Comparison of ENCODE assay signal across 14 cellular contexts in the genomic region with DNA sequence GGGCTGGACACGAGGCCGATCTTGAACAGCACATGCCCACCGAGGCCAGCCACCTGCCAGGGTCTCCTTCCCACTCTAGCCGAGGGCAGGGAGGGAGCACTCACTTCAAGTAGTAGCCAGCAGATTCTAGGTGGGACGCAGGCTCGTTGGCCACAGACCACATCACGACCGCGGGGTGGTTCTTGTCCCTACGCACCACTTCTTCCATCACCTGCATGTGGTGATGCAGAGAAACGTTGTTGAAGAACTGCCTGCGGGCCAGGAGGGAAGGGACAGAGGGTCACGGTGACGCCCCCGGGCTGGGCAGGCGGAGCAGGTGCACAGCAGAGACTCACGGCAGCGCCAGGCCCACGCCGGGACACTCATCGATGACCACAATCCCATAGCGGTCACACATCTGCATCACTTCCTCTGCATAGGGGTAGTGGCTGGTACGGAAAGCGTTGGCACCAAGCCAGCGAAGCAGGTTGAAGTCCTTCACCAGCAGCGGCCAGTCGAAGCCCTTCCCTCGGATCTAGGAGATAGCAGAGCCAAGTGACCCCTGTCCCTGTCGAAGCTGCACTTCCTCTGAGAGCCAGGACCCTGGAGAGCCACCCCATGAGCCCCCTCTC.
"Had no signal": no experiment of that assay in that cellular context is flagged by ENCODE, and none has a peak within 500 bp of the region (broad histone marks: within the 10 kb centered on the region; RNA-seq: fewer than 3 reads in every experiment).

No MANE protein-coding gene starts in this region.

- H3K4me3 ChIP-seq: cardiac muscle cell, colonic mucosa, gastrocnemius medialis, right atrium auricular region, upper lobe of left lung had no signal

- H3K9me3 Mint-ChIP-seq: activated T-cell treated with anti-CD3 and anti-CD28 coated beads, Interleukin-2, amount 50 U/mL, for 72 hours; naive B cell; stimulated activated naive CD8-positive, alpha-beta T cell treated with anti-CD3 and anti-CD28 coated beads, Interleukin-15, Interleukin-2, amounts not matched to agents 100 ng/mL and 50 ng/mL, for 24 hours had no signal

- H3K27ac ChIP-seq: cardiac muscle cell, colonic mucosa, gastrocnemius medialis, right atrium auricular region, upper lobe of left lung had no signal

- H3K27ac Mint-ChIP-seq: activated T-cell treated with anti-CD3 and anti-CD28 coated beads, Interleukin-2, amount 50 U/mL, for 72 hours; stimulated activated naive CD8-positive, alpha-beta T cell treated with anti-CD3 and anti-CD28 coated beads, Interleukin-15, Interleukin-2, amounts not matched to agents 100 ng/mL and 50 ng/mL, for 24 hours had no signal

- H3K27me3 ChIP-seq: cardiac muscle cell, colonic mucosa, gastrocnemius medialis, right atrium auricular region, upper lobe of left lung had no signal

- H3K4me3 Mint-ChIP-seq: activated T-cell treated with anti-CD3 and anti-CD28 coated beads, Interleukin-2, amount 50 U/mL, for 72 hours; naive B cell; stimulated activated naive CD8-positive, alpha-beta T cell treated with anti-CD3 and anti-CD28 coated beads, Interleukin-15, Interleukin-2, amounts not matched to agents 100 ng/mL and 50 ng/mL, for 24 hours had no signal

- H3K9me3 ChIP-seq: colonic mucosa, gastrocnemius medialis, right atrium auricular region, upper lobe of left lung had no signal

- H3K27me3 Mint-ChIP-seq: naive B cell; stimulated activated naive CD8-positive, alpha-beta T cell treated with anti-CD3 and anti-CD28 coated beads, Interleukin-15, Interleukin-2, amounts not matched to agents 100 ng/mL and 50 ng/mL, for 24 hours had no signal

- DNase-seq: activated CD4-positive, alpha-beta T cell treated with anti-CD3 and anti-CD28 coated beads, Interleukin-2, amount 50 U/mL, for 48 hours; activated CD4-positive, CD25-positive, alpha-beta regulatory T cell treated with anti-CD3 and anti-CD28 coated beads, Interleukin-2, amount 50 U/mL, for 72 hours; activated naive CD4-positive, alpha-beta T cell; activated T-cell treated with anti-CD3 and anti-CD28 coated beads, Interleukin-2, amount 50 U/mL, for 72 hours; colonic mucosa; gastrocnemius medialis; midbrain; naive B cell; stimulated activated CD4-positive, alpha-beta T cell treated with anti-CD3 and anti-CD28 coated beads, Interleukin-1b, Interleukin-23, amount 100 ng/mL, for 48 hours; SW 1271 had no signal

- H3K4me1 ChIP-seq: colonic mucosa, gastrocnemius medialis, right atrium auricular region had no signal
